ENCODE assay signal across 17 cellular contexts in genomic region chr11:76589477-76589876, GRCh38.
A peak's percentile ranks its signal among the peaks of the same experiment; 100 is the strongest.
DNase-seq lines count a peak whose midpoint lies in the region; ATAC-seq and TF ChIP-seq lines count a peak whose summit lies in the region.
"Had no signal": no experiment of that assay in that cellular context is flagged by ENCODE, and none has a peak within 500 bp of the region (broad histone marks: within the 10 kb centered on the region; RNA-seq: fewer than 3 reads in every experiment).

No MANE protein-coding gene starts in this region.

- POLR2A ChIA-PET in SK-N-SH (lab: Yijun Ruan, JAX), result no interaction called here

- H3K27ac Mint-ChIP-seq in CD4-positive, CD25-positive, alpha-beta regulatory T cell, result peak overlapping the region; percentile 95 to 100 (median 97)
- H3K27ac Mint-ChIP-seq in chondrocyte (ENCODE audit: unreplicated experiment), result peak overlapping the region; percentile 36

- H3K27me3 ChIP-seq in SK-N-SH (ENCODE audit: insufficient read depth), result no peaks in the 10 kb centered on the region
- no peaks in the 10 kb centered on the region for H3K27me3 ChIP-seq in CD4-positive, CD25-positive, alpha-beta regulatory T cell (ENCODE audit: control insufficient read depth, insufficient read depth, low read length)
- no peaks in the 10 kb centered on the region for H3K27me3 ChIP-seq in parathyroid adenoma (ENCODE audit: control insufficient read depth, insufficient read depth, low read length)
- H3K27me3 ChIP-seq: BLaER1 treated with 17β-estradiol and CSF1 and Interleukin-3, amounts not matched to agents 10 nM and 100 nM; gastroesophageal sphincter; ovary; suprapubic skin had no signal

- H3K9me2 ChIP-seq in SK-N-SH, result no peaks in the 10 kb centered on the region

- no peaks in the 10 kb centered on the region for H3K79me2 ChIP-seq in SK-N-SH (ENCODE audit: insufficient read depth)
- H3K79me2 ChIP-seq in parathyroid adenoma, result no peaks in the 10 kb centered on the region

- H2AFZ ChIP-seq in SK-N-SH (ENCODE audit: low read depth) (no peak overlapping the region), parathyroid adenoma (no peak overlapping the region)

- H3K36me3 ChIP-seq in SK-N-SH (replicated peaks in 1 of 2; ENCODE audit: control insufficient read depth in 1 of 2, insufficient read depth in 2 of 2, low read length in 1 of 2), result no peaks in the 10 kb centered on the region
- no peaks in the 10 kb centered on the region for H3K36me3 ChIP-seq in CD4-positive, CD25-positive, alpha-beta regulatory T cell (ENCODE audit: control insufficient read depth, insufficient read depth, low read length)
- no peaks in the 10 kb centered on the region for H3K36me3 ChIP-seq in parathyroid adenoma (ENCODE audit: control insufficient read depth, insufficient read depth, low read length)
- H3K36me3 ChIP-seq: BLaER1 treated with 17β-estradiol and CSF1 and Interleukin-3, amounts not matched to agents 10 nM and 100 nM; gastroesophageal sphincter; ovary; suprapubic skin had no signal

- peaks cover 0 to 1% (median 0%) of the 10 kb centered on the region in 7 donors for H3K9me3 Mint-ChIP-seq in CD4-positive, CD25-positive, alpha-beta regulatory T cell
- peaks cover 3% of the 10 kb centered on the region for H3K9me3 Mint-ChIP-seq in chondrocyte (ENCODE audit: low read depth)

- H3K4me3 Mint-ChIP-seq in CD4-positive, CD25-positive, alpha-beta regulatory T cell, result peak overlapping the region in 3 of 4 donors; percentile 3 to 59 (median 39)
- H3K4me3 Mint-ChIP-seq in chondrocyte (ENCODE audit: unreplicated experiment), result no peak overlapping the region

- H3K9ac ChIP-seq in SK-N-SH (no peak overlapping the region), parathyroid adenoma (no peak overlapping the region)

- DNase-seq in SK-N-SH (peak; percentile 9), chondrocyte (ENCODE audit: low spot score) (no peak), OCI-M2 (lab: John Stamatoyannopoulos, UW; ENCODE audit: unreplicated experiment) (no peak), cerebellar nuclear complex (lab: John Stamatoyannopoulos, UW) (no peak)
- no peak for DNase-seq in CD4-positive, CD25-positive, alpha-beta regulatory T cell
- DNase-seq: GDM1, KG1, NCI-H2029 treated with DMSO at 0.1 percent for 48 hours, NCI-H510A treated with DMSO at 0.1 percent for 48 hours had no signal

- H3K4me1 Mint-ChIP-seq in CD4-positive, CD25-positive, alpha-beta regulatory T cell, result peaks cover 18 to 79% (median 57%) of the 10 kb centered on the region in 4 donors
- H3K4me1 Mint-ChIP-seq in chondrocyte (ENCODE audit: low read depth), result peaks cover 20% of the 10 kb centered on the region

- no peaks in the 10 kb centered on the region for H3K36me3 Mint-ChIP-seq in CD4-positive, CD25-positive, alpha-beta regulatory T cell
- no peaks in the 10 kb centered on the region for H3K36me3 Mint-ChIP-seq in chondrocyte (ENCODE audit: low read depth)

- TF ChIP-seq EP300 in SK-N-SH (IDR thresholded peaks at IDR 0.05; ENCODE audit: borderline replicate concordance in 1 of 2, low read depth in 1 of 2, low read length in 1 of 2), result no peak

- 92% methylated on average over 8 of the region's 10 CpGs for WGBS in SK-N-SH (ENCODE audit: low lambda C conversion rate)

- H3K27ac ChIP-seq in SK-N-SH (ENCODE audit: low read depth in 2 of 2, low read length in 1 of 2), result no peak overlapping the region
- peak overlapping the region; percentile 85 for H3K27ac ChIP-seq in CD4-positive, CD25-positive, alpha-beta regulatory T cell (ENCODE audit: insufficient read depth, low read length, poor library complexity, severe bottlenecking)
- H3K27ac ChIP-seq in parathyroid adenoma, result peak overlapping the region; percentile 81
- H3K27ac ChIP-seq: 22Rv1, ovary, suprapubic skin had no signal

- no peak for TF ChIP-seq RAD21 in SK-N-SH (IDR thresholded peaks at IDR 0.05; ENCODE audit: low read length)

- no peaks in the 10 kb centered on the region for H4K20me1 ChIP-seq in SK-N-SH (ENCODE audit: insufficient read depth)
- H4K20me1 ChIP-seq: BLaER1 treated with 17β-estradiol and CSF1 and Interleukin-3, amounts not matched to agents 10 nM and 100 nM had no signal

- CTCF ChIA-PET in SK-N-SH (lab: Yijun Ruan, JAX), result interaction anchor here (0.7 to 2.4 kb wide), 2 partner anchors 10 to 12 kb away, joined by 3 to 11 read pairs; no protein-coding TSS in a partner anchor

- peaks cover 0 to 5% of the 10 kb centered on the region in 2 experiments; a peak in 1 of 4 replicates for H3K4me1 ChIP-seq in SK-N-SH (ENCODE audit: control insufficient read depth in 1 of 2, insufficient read depth in 2 of 2, low read depth in 1 of 2, low read length in 1 of 2)
- H3K4me1 ChIP-seq in CD4-positive, CD25-positive, alpha-beta regulatory T cell (ENCODE audit: control insufficient read depth, insufficient read depth, low read length, poor library complexity, severe bottlenecking), result peaks cover 63% of the 10 kb centered on the region
- no peaks in the 10 kb centered on the region for H3K4me1 ChIP-seq in parathyroid adenoma

- H3K9me3 ChIP-seq in SK-N-SH (no peaks in the 10 kb centered on the region), parathyroid adenoma (ENCODE audit: control insufficient read depth, low read length) (no peaks in the 10 kb centered on the region)
- H3K9me3 ChIP-seq in CD4-positive, CD25-positive, alpha-beta regulatory T cell (ENCODE audit: control insufficient read depth in 2 of 2, low read length in 2 of 2), result no peaks in the 10 kb centered on the region
- H3K9me3 ChIP-seq: gastroesophageal sphincter, ovary, suprapubic skin had no signal

- H3K4me2 ChIP-seq in SK-N-SH (no peak overlapping the region), parathyroid adenoma (ENCODE audit: low read length) (no peak overlapping the region)

- no peaks in the 10 kb centered on the region for H3F3A ChIP-seq in SK-N-SH (replicated peaks; ENCODE audit: insufficient read depth)

- no peak for ATAC-seq in SK-N-SH treated with all-trans-retinoic acid at 6 μM for 48 hours
- ATAC-seq in CD4-positive, CD25-positive, alpha-beta regulatory T cell (ENCODE audit: low read depth in 2 of 2), result no peak
- ATAC-seq in HG02852 (IDR thresholded peaks at IDR 0.05; ENCODE audit: unreplicated experiment), result no peak

- no peaks in the 10 kb centered on the region for H3K27me3 Mint-ChIP-seq in CD4-positive, CD25-positive, alpha-beta regulatory T cell
- no peaks in the 10 kb centered on the region for H3K27me3 Mint-ChIP-seq in chondrocyte (ENCODE audit: low read depth)

- H3K4me3 ChIP-seq in SK-N-SH (ENCODE audit: low read depth in 2 of 2, low read length in 1 of 2) (no peak overlapping the region), parathyroid adenoma (ENCODE audit: low read depth, low read length) (no peak overlapping the region)
- no peak overlapping the region for H3K4me3 ChIP-seq in CD4-positive, CD25-positive, alpha-beta regulatory T cell (ENCODE audit: low read depth, low read length)
- H3K4me3 ChIP-seq: BLaER1 treated with 17β-estradiol and CSF1 and Interleukin-3, amounts not matched to agents 10 nM and 100 nM; gastroesophageal sphincter; ovary; suprapubic skin had no signal

- no peak for TF ChIP-seq CTCF in SK-N-SH (IDR thresholded peaks at IDR 0.05)
- no peak for TF ChIP-seq CTCF in chondrocyte (IDR thresholded peaks at IDR 0.05)
- no peak for TF ChIP-seq CTCF in parathyroid adenoma (IDR thresholded peaks at IDR 0.05)

TF ChIP-seq in SK-N-SH, 30 proteins besides CTCF, POLR2A, EP300 and RAD21 (continues in another document):
- TF ChIP-seq GABPA (IDR thresholded peaks at IDR 0.05; ENCODE audit: low read depth) (no peak), TAF1 (IDR thresholded peaks at IDR 0.05; ENCODE audit: borderline replicate concordance, low read depth, low read length) (no peak), RCOR1 (IDR thresholded peaks at IDR 0.05; ENCODE audit: low read length) (no peak), USF1 (IDR thresholded peaks at IDR 0.05; ENCODE audit: borderline replicate concordance, low read depth) (no peak), MAX (IDR thresholded peaks at IDR 0.05; ENCODE audit: low read depth) (no peak)

TF ChIP-seq in SK-N-SH treated with all-trans-retinoic acid at 6 μM for 48 hours, 23 proteins besides CTCF, POLR2A, EP300 and RAD21 (continues in another document):
- TF ChIP-seq ZNF565 (CRISPR knock-in tag; conservative IDR thresholded peaks at IDR 0.05; ENCODE audit: low read depth), result no peak
- TF ChIP-seq PATZ1 (CRISPR knock-in tag; IDR thresholded peaks at IDR 0.05; ENCODE audit: borderline replicate concordance), result no peak
- TF ChIP-seq BACH2 (CRISPR knock-in tag; IDR thresholded peaks at IDR 0.05; ENCODE audit: borderline replicate concordance), result no peak
- no peak for TF ChIP-seq ZNF70 (CRISPR knock-in tag; IDR thresholded peaks at IDR 0.05)
- TF ChIP-seq ARNTL (CRISPR knock-in tag; IDR thresholded peaks at IDR 0.05; ENCODE audit: borderline replicate concordance, low read depth), result no peak
- no peak for TF ChIP-seq CSDC2 (CRISPR knock-in tag; IDR thresholded peaks at IDR 0.05)
- TF ChIP-seq TCF4 (CRISPR knock-in tag; IDR thresholded peaks at IDR 0.05; ENCODE audit: borderline replicate concordance), result no peak
- TF ChIP-seq ESRRG (CRISPR knock-in tag; IDR thresholded peaks at IDR 0.05), result no peak
- no peak for TF ChIP-seq ISL1 (CRISPR knock-in tag; IDR thresholded peaks at IDR 0.05)
- TF ChIP-seq ZFP3 (CRISPR knock-in tag; IDR thresholded peaks at IDR 0.05), result no peak
- TF ChIP-seq PPARA (CRISPR knock-in tag; IDR thresholded peaks at IDR 0.05; ENCODE audit: borderline replicate concordance), result no peak

Comparison
In these comparisons a context has a peak if more than half of its experiments do, and no peak if none do; other contexts are left out.
1. H3K27ac ChIP-seq: peak in CD4-positive, CD25-positive, alpha-beta regulatory T cell (single experiment) and parathyroid adenoma (single experiment); none in SK-N-SH (0 of 2).